9 cellular contexts compared by ENCODE assay signal in genomic region chr19:8322638-8322997, GRCh38. TPM values are rescaled to one million over a fixed set of nuclear protein-coding genes. Genes with fewer than 3 reads are reported as not detected.
A peak's percentile ranks its signal among the peaks of the same experiment; 100 is the strongest.
DNase-seq lines count a peak whose midpoint lies in the region; ATAC-seq and TF ChIP-seq lines count a peak whose summit lies in the region.
"Had no signal": no experiment of that assay in that cellular context is flagged by ENCODE, and none has a peak within 500 bp of the region (broad histone marks: within the 10 kb centered on the region; RNA-seq: fewer than 3 reads in every experiment).

No MANE protein-coding gene starts in this region.

- TF ChIP-seq EP300 in ovary (IDR thresholded peaks at IDR 0.05), result no peak

- peaks cover 9% of the 10 kb centered on the region for H3K4me1 ChIP-seq in Caco-2
- peaks cover 3 to 33% (median 16%) of the 10 kb centered on the region in 4 donors for H3K4me1 ChIP-seq in Peyer's patch
- H3K4me1 ChIP-seq in ovary (ENCODE audit: insufficient read depth), result peaks cover 8% of the 10 kb centered on the region

- peaks cover 72% of the 10 kb centered on the region for H3K36me3 Mint-ChIP-seq in Caco-2 (ENCODE audit: insufficient read depth, unreplicated experiment)

- no peaks in the 10 kb centered on the region for H3K9me3 Mint-ChIP-seq in Caco-2 (ENCODE audit: unreplicated experiment)

- peak overlapping the region; percentile 99 for H3K27ac Mint-ChIP-seq in Caco-2 (ENCODE audit: unreplicated experiment)

- no peaks in the 10 kb centered on the region for H3K9me3 ChIP-seq in Caco-2
- no peaks in the 10 kb centered on the region for H3K9me3 ChIP-seq in Peyer's patch
- H3K9me3 ChIP-seq in ovary, result no peaks in the 10 kb centered on the region

- ATAC-seq in HG03196 (IDR thresholded peaks at IDR 0.05; ENCODE audit: unreplicated experiment), result no peak

- intact Hi-C loops in Caco-2 (cut with micrococcal nuclease; ENCODE audit: unreplicated experiment), result no loop called here
- intact Hi-C loops in ovary (cut with DNase I), result no loop called here

- no peaks in the 10 kb centered on the region for H3K27me3 Mint-ChIP-seq in Caco-2 (ENCODE audit: insufficient read depth, unreplicated experiment)

- CTCF ChIA-PET in Caco-2 (lab: Charles Lee), result no interaction called here

- peak overlapping the region; percentile 100 for H3K4me3 Mint-ChIP-seq in Caco-2 (ENCODE audit: unreplicated experiment)

- 50 to 55% (median 52%) methylated on average over 7 of the region's 7 CpGs for WGBS in ovary, 3 donors

- TF ChIP-seq CTCF in Caco-2 (IDR thresholded peaks at IDR 0.05; ENCODE audit: insufficient read depth in 1 of 2, low read depth in 1 of 2, low read length in 1 of 2, severe bottlenecking in 1 of 2, unreplicated experiment in 1 of 2), result no peak
- TF ChIP-seq CTCF in Peyer's patch (IDR thresholded peaks at IDR 0.05), result no peak
- no peak for TF ChIP-seq CTCF in epithelial cell of proximal tubule (conservative IDR thresholded peaks at IDR 0.05; ENCODE audit: low read depth, low read length)
- no peak for TF ChIP-seq CTCF in ovary (IDR thresholded peaks at IDR 0.05)

- TF ChIP-seq POLR2A in Peyer's patch (IDR thresholded peaks at IDR 0.05) (no peak), ovary (IDR thresholded peaks at IDR 0.05) (no peak)

- peaks cover 7% of the 10 kb centered on the region for H3K4me1 Mint-ChIP-seq in Caco-2 (ENCODE audit: low read depth, unreplicated experiment)

- H3K27ac ChIP-seq in Peyer's patch (peak overlapping the region in 1 of 4 donors; percentile 5), ovary (no peak overlapping the region)

- POLR2A ChIA-PET in Caco-2 (lab: Charles Lee), result no interaction called here

- H3K4me3 ChIP-seq in Caco-2 (ENCODE audit: low read depth, low read length) (peak overlapping the region; percentile 79), Peyer's patch (peak overlapping the region; percentile 67 to 99 (median 75)), epithelial cell of proximal tubule (ENCODE audit: low read depth, low read length) (peak overlapping the region; percentile 94), ovary (peak overlapping the region; percentile 80)

- BruUV-seq in Caco-2 (replicated peaks; lab: Mats Ljungman, UMichigan), result no TSS peak

- H3K36me3 ChIP-seq in Caco-2 (ENCODE audit: control insufficient read depth, insufficient read depth, low read length) (peaks cover 4% of the 10 kb centered on the region), Peyer's patch (peaks cover 0 to 15% (median 0%) of the 10 kb centered on the region in 3 donors), ovary (no peaks in the 10 kb centered on the region)

- no peak for DNase-seq in Caco-2
- DNase-seq in Peyer's patch, result no peak
- no peak for DNase-seq in epithelial cell of proximal tubule (ENCODE audit: low read depth)
- no peak for DNase-seq in ovary
- DNase-seq in A172 (ENCODE audit: low spot score), result no peak
- no peak for DNase-seq in DMS 273 treated with DMSO at 0.1 percent for 48 hours (lab: John Stamatoyannopoulos, UW)
- DNase-seq in NCI-H1105 (lab: John Stamatoyannopoulos, UW), result no peak
- DNase-seq: NCI-H524 treated with DMSO at 0.1 percent for 48 hours had no signal

- H3K27me3 ChIP-seq in Caco-2 (replicated peaks; ENCODE audit: control insufficient read depth, insufficient read depth, low read length) (no peaks in the 10 kb centered on the region), Peyer's patch (no peaks in the 10 kb centered on the region), ovary (no peaks in the 10 kb centered on the region)

RNA-seq across cellular contexts. Expression of gene RPS28, which starts 1.3 kb away (rescaled TPM):
- total RNA-seq in Caco-2 (2022) (1,515 and 1,601 TPM in 2 replicates), Peyer's patch (100 to 1,000 TPM; 306 to 519 (median 393) TPM), epithelial cell of proximal tubule (459 and 508 TPM in 2 replicates), ovary (1,000 to 10,000 TPM in 6 of 7 donors, 100 to 1,000 TPM in 1; 749 to 2,713 (median 2,209) TPM)
- polyA plus RNA-seq in ovary, result 100 to 1,000 TPM in 1 of 2 donors, 10 to 100 TPM in 1; 47.7 to 795 TPM
- 193 and 479 TPM in 2 replicates for total RNA-seq in A172 (2014; rRNA removed; shearing (Covaris generic))

RNA-seq across cellular contexts. Expression of gene NDUFA7, which starts 1.4 kb away (rescaled TPM):
- total RNA-seq in Caco-2 (2022) (43.7 and 50.2 TPM in 2 replicates), Peyer's patch (10 to 100 TPM in 3 of 4 donors, not detected in 1; 24.6 to 43.4 (median 38.5) TPM), epithelial cell of proximal tubule (76.6 and 77.9 TPM in 2 replicates), ovary (10 to 100 TPM in 6 of 7 donors, 1 to 10 TPM in 1; 7.7 to 48.0 (median 30.2) TPM)
- polyA plus RNA-seq in ovary, result 10 to 100 TPM; 25.4 to 63.7 TPM
- total RNA-seq in A172 (2014; rRNA removed; shearing (Covaris generic)), result 31.8 and 71.4 TPM in 2 replicates

RNA-seq across cellular contexts. Expression of gene CD320, which starts 14.5 kb away (rescaled TPM):
- total RNA-seq in Caco-2 (2022), result 81.0 and 87.7 TPM in 2 replicates
- total RNA-seq in Peyer's patch, result 10 to 100 TPM; 12.7 to 26.4 (median 18.2) TPM
- 198 and 238 TPM in 2 replicates for total RNA-seq in epithelial cell of proximal tubule
- total RNA-seq in ovary, result 10 to 100 TPM; 16.0 to 57.0 (median 34.2) TPM
- polyA plus RNA-seq in ovary, result 10 to 100 TPM in 1 of 2 donors, 1 to 10 TPM in 1; 1.9 to 34.3 TPM
- total RNA-seq in A172 (2014; rRNA removed; shearing (Covaris generic)), result 53.1 and 70.6 TPM in 2 replicates

RNA-seq across cellular contexts. Expression of gene KANK3, which starts 20.4 kb away (rescaled TPM):
- total RNA-seq in Caco-2 (2022), result 1.1 TPM in 2 replicates
- 10 to 100 TPM in 1 of 4 donors, 1 to 10 TPM in 3; 3.0 to 16.5 (median 7.8) TPM for total RNA-seq in Peyer's patch
- total RNA-seq in epithelial cell of proximal tubule, result 0.29 and 2.2 TPM in 2 replicates
- 10 to 100 TPM in 1 of 7 donors, 1 to 10 TPM in 6; 3.3 to 11.7 (median 4.3) TPM for total RNA-seq in ovary
- 1 to 10 TPM in 1 of 2 donors, under 1 TPM in 1; 0.73 to 9.7 TPM for polyA plus RNA-seq in ovary
- total RNA-seq in A172 (2014; rRNA removed; shearing (Covaris generic)), result 1.0 and 1.2 TPM in 2 replicates

RNA-seq across cellular contexts. Expression of gene ANGPTL4, which starts 41.3 kb away (rescaled TPM):
- total RNA-seq in Caco-2 (2022), result 0.63 and 1.2 TPM in 2 replicates
- total RNA-seq in Peyer's patch, result 10 to 100 TPM; 22.6 to 82.1 (median 29.9) TPM
- 16.6 and 82.0 TPM in 2 replicates for total RNA-seq in epithelial cell of proximal tubule
- 10 to 100 TPM in 3 of 7 donors, 1 to 10 TPM in 3, under 1 TPM in 1; 0.71 to 35.0 (median 2.1) TPM for total RNA-seq in ovary
- 10 to 100 TPM in 1 of 2 donors, 1 to 10 TPM in 1; 3.0 to 11.7 TPM for polyA plus RNA-seq in ovary
- total RNA-seq in A172 (2014; rRNA removed; shearing (Covaris generic)), result not detected in 2 replicates
